ENCODE assay signal across 2 cellular contexts in genomic region chr9:94913550-94913949, GRCh38.
TF ChIP-seq lines count a peak whose summit lies in the region.

No MANE protein-coding gene starts in this region.

TF ChIP-seq in GM23338, 12 proteins besides CTCF, POLR2A, EP300 and RAD21 (continued from another document):
- TF ChIP-seq ZNF462 (CRISPR knock-in tag; IDR thresholded peaks at IDR 0.05) (no peak), ZNF331 (CRISPR knock-in tag; IDR thresholded peaks at IDR 0.05; ENCODE audit: low read depth) (no peak), NANOG (IDR thresholded peaks at IDR 0.05; ENCODE audit: borderline replicate concordance) (no peak), ZNF114 (CRISPR knock-in tag; IDR thresholded peaks at IDR 0.05) (no peak), STAT1 (IDR thresholded peaks at IDR 0.05; ENCODE audit: unreplicated experiment) (no peak), POLR2AphosphoS5 (IDR thresholded peaks at IDR 0.05; ENCODE audit: low read depth) (no peak), CREB1 (CRISPR knock-in tag; IDR thresholded peaks at IDR 0.05; ENCODE audit: low read depth) (no peak)

TF ChIP-seq in WTC11, 78 proteins besides CTCF, POLR2A, EP300 and RAD21 (continued from another document):
- no peak for TF ChIP-seq ERG (CRISPR knock-in tag; IDR thresholded peaks at IDR 0.05)
- no peak for TF ChIP-seq SOX15 (CRISPR knock-in tag; IDR thresholded peaks at IDR 0.05)
- TF ChIP-seq FOXP4 (CRISPR knock-in tag; IDR thresholded peaks at IDR 0.05), result no peak
- TF ChIP-seq NR3C1 (CRISPR knock-in tag; conservative IDR thresholded peaks at IDR 0.05; ENCODE audit: low read depth), result no peak
- TF ChIP-seq GABPB1 (CRISPR knock-in tag; IDR thresholded peaks at IDR 0.05), result no peak
- no peak for TF ChIP-seq ZNF423 (CRISPR knock-in tag; IDR thresholded peaks at IDR 0.05)
- TF ChIP-seq NR1H2 (CRISPR knock-in tag; IDR thresholded peaks at IDR 0.05), result no peak
- no peak for TF ChIP-seq ZNF671 (CRISPR knock-in tag; IDR thresholded peaks at IDR 0.05)
- no peak for TF ChIP-seq ZNF416 (CRISPR knock-in tag; IDR thresholded peaks at IDR 0.05)
- no peak for TF ChIP-seq SMAD4 (CRISPR knock-in tag; IDR thresholded peaks at IDR 0.05)
- no peak for TF ChIP-seq NFE2L1 (CRISPR knock-in tag; IDR thresholded peaks at IDR 0.05)
- TF ChIP-seq ZNF281 (CRISPR knock-in tag; IDR thresholded peaks at IDR 0.05), result no peak
- TF ChIP-seq ZBTB43 (CRISPR knock-in tag; IDR thresholded peaks at IDR 0.05), result no peak
